8 cellular contexts compared by ENCODE assay signal in the genomic region with DNA sequence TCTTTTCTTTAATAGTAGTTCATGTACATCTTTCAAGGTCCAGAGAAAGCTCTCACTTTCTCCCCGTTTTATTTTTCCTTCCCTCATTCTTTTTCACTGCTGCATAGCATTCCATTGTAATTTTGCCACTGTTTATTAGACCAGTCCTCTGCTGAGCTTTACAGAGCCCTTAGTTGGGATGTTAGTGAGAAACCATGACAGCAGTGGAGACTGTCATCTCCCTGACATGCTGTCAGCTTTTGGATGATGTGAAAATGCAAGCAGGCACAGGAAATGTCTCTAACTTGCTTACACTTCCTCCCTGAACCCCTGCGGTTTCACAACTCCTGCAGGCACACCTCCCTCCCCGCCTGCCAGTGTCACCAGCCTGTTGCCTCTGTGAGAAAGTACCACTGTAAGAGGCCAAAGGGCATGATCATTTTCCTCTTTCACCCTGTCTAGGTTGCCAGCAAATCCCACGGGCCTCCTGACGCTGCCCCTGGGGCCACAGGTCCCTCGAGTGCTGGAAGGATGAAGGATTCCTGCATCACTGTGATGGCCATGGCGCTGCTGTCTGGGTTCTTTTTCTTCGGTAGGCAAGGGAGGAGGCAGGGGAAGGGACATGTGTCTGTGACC. TPM values are rescaled to one million over a fixed set of nuclear protein-coding genes. Genes with fewer than 3 reads are reported as not detected.
DNase-seq lines count a peak whose midpoint lies in the region; ATAC-seq and TF ChIP-seq lines count a peak whose summit lies in the region.

A gene (plus strand): TSS at position 415 of the 615 bp plus-strand sequence. CDS start 96 bp downstream, at position 511.

- H3K4me3 ChIP-seq in rectal smooth muscle tissue (ENCODE audit: low read length), result peak within 1 kb of the TSS; percentile 45

- peaks cover 42% of the 10 kb centered on the region for H3K4me1 Mint-ChIP-seq in T-helper 17 cell
- H3K4me1 Mint-ChIP-seq in activated naive CD8-positive, alpha-beta T cell treated with anti-CD3 and anti-CD28 coated beads, Interleukin-2, amount 50 U/mL, for 24 hours, result peaks cover 79% of the 10 kb centered on the region

- DNase-seq in T-helper 17 cell, result peak; percentile 46 to 67 (median 61)
- DNase-seq in activated naive CD8-positive, alpha-beta T cell treated with anti-CD3 and anti-CD28 coated beads, Interleukin-2, amount 50 U/mL, for 24 hours, result peak; percentile 81
- no peak for DNase-seq in NCI-H2029 (lab: John Stamatoyannopoulos, UW)
- no peak for DNase-seq in NCI-H2196 treated with DMSO at 0.1 percent for 48 hours (lab: John Stamatoyannopoulos, UW; ENCODE audit: unreplicated experiment)
- no peak for DNase-seq in NCI-H1417 (lab: John Stamatoyannopoulos, UW)

- no peaks in the 10 kb centered on the region for H3K36me3 Mint-ChIP-seq in T-helper 17 cell (ENCODE audit: low read depth)
- peaks cover 34% of the 10 kb centered on the region for H3K36me3 Mint-ChIP-seq in activated naive CD8-positive, alpha-beta T cell treated with anti-CD3 and anti-CD28 coated beads, Interleukin-2, amount 50 U/mL, for 24 hours (ENCODE audit: low read depth)

- TF ChIP-seq POLR2A in GM15510 (IDR thresholded peaks at IDR 0.05; ENCODE audit: borderline replicate concordance, extremely low read depth, insufficient read length), result peak; percentile 64

- no peaks in the 10 kb centered on the region for H3K9me3 Mint-ChIP-seq in activated naive CD8-positive, alpha-beta T cell treated with anti-CD3 and anti-CD28 coated beads, Interleukin-2, amount 50 U/mL, for 24 hours

- no peaks in the 10 kb centered on the region for H3K4me1 ChIP-seq in rectal smooth muscle tissue (ENCODE audit: control insufficient read depth, insufficient read depth, low read length)

- H3K27me3 Mint-ChIP-seq in T-helper 17 cell, result no peaks in the 10 kb centered on the region
- no peaks in the 10 kb centered on the region for H3K27me3 Mint-ChIP-seq in activated naive CD8-positive, alpha-beta T cell treated with anti-CD3 and anti-CD28 coated beads, Interleukin-2, amount 50 U/mL, for 24 hours

- H3K27ac ChIP-seq in rectal smooth muscle tissue (ENCODE audit: low read depth, low read length), result no peak within 1 kb of the TSS

- H3K27ac Mint-ChIP-seq in T-helper 17 cell, result peak within 1 kb of the TSS; percentile 96
- peak within 1 kb of the TSS; percentile 93 for H3K27ac Mint-ChIP-seq in activated naive CD8-positive, alpha-beta T cell treated with anti-CD3 and anti-CD28 coated beads, Interleukin-2, amount 50 U/mL, for 24 hours

- no peaks in the 10 kb centered on the region for H3K9me3 ChIP-seq in T-helper 17 cell (ENCODE audit: control insufficient read depth, low read length, poor library complexity, severe bottlenecking)

- no peaks in the 10 kb centered on the region for H3K36me3 ChIP-seq in rectal smooth muscle tissue (ENCODE audit: control insufficient read depth, insufficient read depth, low read length)

- peak; percentile 49 for ATAC-seq in HG02981 (IDR thresholded peaks at IDR 0.05; ENCODE audit: unreplicated experiment)
- peak; percentile 84 for ATAC-seq in T-helper 17 cell
- peak; percentile 77 for ATAC-seq in activated naive CD8-positive, alpha-beta T cell treated with anti-CD3 and anti-CD28 coated beads, Interleukin-2, amount 50 U/mL, for 24 hours

- no peak within 1 kb of the TSS for H3K9ac ChIP-seq in rectal smooth muscle tissue (ENCODE audit: low read length)

- peak within 1 kb of the TSS; percentile 99 for H3K4me3 Mint-ChIP-seq in T-helper 17 cell
- H3K4me3 Mint-ChIP-seq in activated naive CD8-positive, alpha-beta T cell treated with anti-CD3 and anti-CD28 coated beads, Interleukin-2, amount 50 U/mL, for 24 hours, result peak within 1 kb of the TSS; percentile 97

- H3K27me3 ChIP-seq in rectal smooth muscle tissue (ENCODE audit: control insufficient read depth, insufficient read depth, low read length), result no peaks in the 10 kb centered on the region

RNA-seq across cellular contexts. Expression of the gene that starts here (rescaled TPM):
- 100 to 1,000 TPM; 322 to 338 TPM for total RNA-seq in T-helper 17 cell

Comparison
In these comparisons a context has a peak if more than half of its experiments do, and no peak if none do; other contexts are left out.
1. DNase-seq: peak in T-helper 17 cell (3 of 3) and activated naive CD8-positive, alpha-beta T cell treated with anti-CD3 and anti-CD28 coated beads, Interleukin-2, amount 50 U/mL, for 24 hours (single experiment); none in NCI-H2029 (single experiment), NCI-H2196 treated with DMSO at 0.1 percent for 48 hours (single experiment) and NCI-H1417 (0 of 3).
2. Peak in every context shown above with its lines, with median percentiles within 50 percentile points of each other: ATAC-seq.